Comparison of ENCODE assay signal across 9 cellular contexts in genomic region chr20:53606364-53606985, GRCh38. TPM values are rescaled to one million over a fixed set of nuclear protein-coding genes. Genes with fewer than 3 reads are reported as not detected.
DNase-seq lines count a peak whose midpoint lies in the region; ATAC-seq and TF ChIP-seq lines count a peak whose summit lies in the region.
"Had no signal": no experiment of that assay in that cellular context is flagged by ENCODE, and none has a peak within 500 bp of the region (broad histone marks: within the 10 kb centered on the region; RNA-seq: fewer than 3 reads in every experiment).

No MANE protein-coding gene starts in this region.

- peak overlapping the region; percentile 7 for H4K8ac ChIP-seq in trophoblast cell (ENCODE audit: low read depth, low read length)

- H2AFZ ChIP-seq in trophoblast cell (ENCODE audit: insufficient read depth, low read length, poor library complexity), result no peak overlapping the region

- H3K9ac ChIP-seq in trophoblast cell (ENCODE audit: low read length), result no peak overlapping the region

- no peak overlapping the region for H3K23ac ChIP-seq in trophoblast cell (ENCODE audit: low read length)

- DNase-seq in EH (ENCODE audit: low read depth) (peak; percentile 87), MG63 (peak; percentile 82), cardiac fibroblast (ENCODE audit: low read depth in 2 of 2) (peak; percentile 76 to 89), trophoblast cell (peak in 1 of 2 donors; percentile 42), NCI-H128 (lab: John Stamatoyannopoulos, UW; ENCODE audit: unreplicated experiment) (no peak), occipital lobe (lab: John Stamatoyannopoulos, UW) (no peak), mucosa of descending colon (no peak), DMS 273 treated with DMSO at 0.1 percent for 48 hours (lab: John Stamatoyannopoulos, UW) (no peak)
- DNase-seq: NK-92 treated with Interleukin-12 subunit alpha and Interleukin-12 subunit beta, amount 100 ng/mL, for 24 hours had no signal

- H3K4me3 ChIP-seq in MG63, result no peak overlapping the region
- no peak overlapping the region for H3K4me3 ChIP-seq in cardiac fibroblast (replicated peaks in 1 of 2; ENCODE audit: low read depth in 2 of 2, low read length in 2 of 2)
- no peak overlapping the region for H3K4me3 ChIP-seq in trophoblast cell (ENCODE audit: low read depth, low read length)
- no peak overlapping the region for H3K4me3 ChIP-seq in mucosa of descending colon

- no peak overlapping the region for H3K4ac ChIP-seq in trophoblast cell (ENCODE audit: low read depth, low read length)

- H2AK5ac ChIP-seq in trophoblast cell (ENCODE audit: low read length), result peak overlapping the region; percentile 19

- WGBS in trophoblast cell (ENCODE audit: extremely low coverage, insufficient coverage, insufficient read length), result no CpG with 5 or more reads among the region's 8 CpGs

- H3K79me2 ChIP-seq in trophoblast cell (ENCODE audit: control insufficient read depth, insufficient read depth, low read length, poor library complexity), result no peaks in the 10 kb centered on the region

- ATAC-seq in mucosa of descending colon, result no peak

- H3K36me3 ChIP-seq in MG63 (0 out of 2 replicates have a peak, but pooled peaks cover 2% of the 10 kb centered on the region), trophoblast cell (ENCODE audit: control insufficient read depth in 1 of 2, insufficient read depth in 2 of 2, low read length in 2 of 2) (no peaks in the 10 kb centered on the region), mucosa of descending colon (ENCODE audit: low read depth) (no peaks in the 10 kb centered on the region)

- no peak overlapping the region for H3K18ac ChIP-seq in trophoblast cell (ENCODE audit: low read length)

- H2BK12ac ChIP-seq in trophoblast cell (ENCODE audit: low read length), result peak overlapping the region; percentile 87

- H3K14ac ChIP-seq in trophoblast cell (ENCODE audit: low read length), result peak overlapping the region; percentile 40

- TF ChIP-seq CTCF in cardiac fibroblast (IDR thresholded peaks at IDR 0.05; ENCODE audit: low read depth, low read length) (no peak), mucosa of descending colon (IDR thresholded peaks at IDR 0.05) (no peak)

- peaks cover 10% of the 10 kb centered on the region for H3K79me1 ChIP-seq in trophoblast cell (ENCODE audit: low read length)

- H2BK5ac ChIP-seq in trophoblast cell (ENCODE audit: low read depth, low read length, poor library complexity), result no peak overlapping the region

- no peaks in the 10 kb centered on the region for H3K27me3 ChIP-seq in MG63
- no peaks in the 10 kb centered on the region for H3K27me3 ChIP-seq in trophoblast cell (ENCODE audit: insufficient read depth, low read length)

- intact Hi-C loops in mucosa of descending colon (cut with DNase I, micrococcal nuclease), result no loop called here

- H3K4me2 ChIP-seq in trophoblast cell (ENCODE audit: low read length), result no peak overlapping the region

- H3K9me3 ChIP-seq in MG63 (no peaks in the 10 kb centered on the region), trophoblast cell (ENCODE audit: insufficient read depth, low read depth, low read length) (no peaks in the 10 kb centered on the region), mucosa of descending colon (no peaks in the 10 kb centered on the region)

- H4K91ac ChIP-seq in trophoblast cell (ENCODE audit: low read depth, low read length), result peak overlapping the region; percentile 11

- H4K12ac ChIP-seq in trophoblast cell (ENCODE audit: low read depth, low read length), result no peak overlapping the region

- no peak overlapping the region for H2BK120ac ChIP-seq in trophoblast cell (ENCODE audit: insufficient read depth, low read length, poor library complexity)

- peaks cover 2 to 13% of the 10 kb centered on the region in 2 experiments for H3K4me1 ChIP-seq in trophoblast cell (ENCODE audit: control insufficient read depth in 1 of 2, insufficient read depth in 2 of 2, low read length in 2 of 2)
- peaks cover 9% of the 10 kb centered on the region for H3K4me1 ChIP-seq in mucosa of descending colon (ENCODE audit: low read depth)

- no peak overlapping the region for H3K27ac ChIP-seq in trophoblast cell (ENCODE audit: low read depth, low read length)

RNA-seq across cellular contexts. Expression of gene ZNF217, which starts 12.8 kb away (rescaled TPM):
- 15.7 and 22.6 TPM in 2 replicates for total RNA-seq in MG63 (2014; rRNA removed; shearing (Covaris generic); ENCODE audit: low replicate concordance)
- 45.3 and 46.1 TPM in 2 replicates for polyA plus RNA-seq in trophoblast cell (2013)
- total RNA-seq in occipital lobe (7.3 TPM), mucosa of descending colon (10 to 100 TPM; 38.9 to 79.8 (median 78.2) TPM)

Comparison
In these comparisons a context has a peak if more than half of its experiments do, and no peak if none do; other contexts are left out.
1. DNase-seq: peak in EH (single experiment), MG63 (single experiment) and cardiac fibroblast (2 of 2); none in NCI-H128 (single experiment), occipital lobe (single experiment), mucosa of descending colon (0 of 3) and DMS 273 treated with DMSO at 0.1 percent for 48 hours (single experiment).